Comparison of ENCODE assay signal across 1 cellular context in genomic region chr22:46430961-46431838, GRCh38.
A peak's percentile ranks its signal among the peaks of the same experiment; 100 is the strongest.
TF ChIP-seq lines count a peak whose summit lies in the region.

No MANE protein-coding gene starts in this region.

TF ChIP-seq in HepG2, 621 proteins besides CTCF, POLR2A, EP300 and RAD21 (continued from another document and continues in another):
- TF ChIP-seq, protein P1, sequence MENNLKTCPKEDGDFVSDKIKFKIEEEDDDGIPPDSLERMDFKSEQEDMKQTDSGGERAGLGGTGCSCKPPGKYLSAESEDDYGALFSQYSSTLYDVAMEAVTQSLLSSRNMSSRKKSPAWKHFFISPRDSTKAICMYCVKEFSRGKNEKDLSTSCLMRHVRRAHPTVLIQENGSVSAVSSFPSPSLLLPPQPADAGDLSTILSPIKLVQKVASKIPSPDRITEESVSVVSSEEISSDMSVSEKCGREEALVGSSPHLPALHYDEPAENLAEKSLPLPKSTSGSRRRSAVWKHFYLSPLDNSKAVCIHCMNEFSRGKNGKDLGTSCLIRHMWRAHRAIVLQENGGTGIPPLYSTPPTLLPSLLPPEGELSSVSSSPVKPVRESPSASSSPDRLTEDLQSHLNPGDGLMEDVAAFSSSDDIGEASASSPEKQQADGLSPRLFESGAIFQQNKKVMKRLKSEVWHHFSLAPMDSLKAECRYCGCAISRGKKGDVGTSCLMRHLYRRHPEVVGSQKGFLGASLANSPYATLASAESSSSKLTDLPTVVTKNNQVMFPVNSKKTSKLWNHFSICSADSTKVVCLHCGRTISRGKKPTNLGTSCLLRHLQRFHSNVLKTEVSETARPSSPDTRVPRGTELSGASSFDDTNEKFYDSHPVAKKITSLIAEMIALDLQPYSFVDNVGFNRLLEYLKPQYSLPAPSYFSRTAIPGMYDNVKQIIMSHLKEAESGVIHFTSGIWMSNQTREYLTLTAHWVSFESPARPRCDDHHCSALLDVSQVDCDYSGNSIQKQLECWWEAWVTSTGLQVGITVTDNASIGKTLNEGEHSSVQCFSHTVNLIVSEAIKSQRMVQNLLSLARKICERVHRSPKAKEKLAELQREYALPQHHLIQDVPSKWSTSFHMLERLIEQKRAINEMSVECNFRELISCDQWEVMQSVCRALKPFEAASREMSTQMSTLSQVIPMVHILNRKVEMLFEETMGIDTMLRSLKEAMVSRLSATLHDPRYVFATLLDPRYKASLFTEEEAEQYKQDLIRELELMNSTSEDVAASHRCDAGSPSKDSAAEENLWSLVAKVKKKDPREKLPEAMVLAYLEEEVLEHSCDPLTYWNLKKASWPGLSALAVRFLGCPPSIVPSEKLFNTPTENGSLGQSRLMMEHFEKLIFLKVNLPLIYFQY (CRISPR knock-in tag; IDR thresholded peaks at IDR 0.05; ENCODE audit: borderline replicate concordance), result peak; percentile 77
- TF ChIP-seq ZNF121 (CRISPR knock-in tag; IDR thresholded peaks at IDR 0.05) (peak; percentile 68; the same call in 1 of the 2 replicates), ZNF234 (CRISPR knock-in tag; conservative IDR thresholded peaks at IDR 0.05) (0 out of 2 replicates have a peak, but pooled peaks have one; percentile 66), KLF11 (CRISPR knock-in tag; IDR thresholded peaks at IDR 0.05) (peak; percentile 71), ZNF839 (CRISPR knock-in tag; IDR thresholded peaks at IDR 0.05; ENCODE audit: borderline replicate concordance) (peak; percentile 27; the same call in 1 of the 2 replicates), JUND (CRISPR knock-in tag; IDR thresholded peaks at IDR 0.05) (no peak), ZNF230 (CRISPR knock-in tag; IDR thresholded peaks at IDR 0.05) (no peak), ZNF614 (CRISPR knock-in tag; IDR thresholded peaks at IDR 0.05; ENCODE audit: borderline replicate concordance) (peak; percentile 77; the same call in 1 of the 2 replicates), NCOR1 (IDR thresholded peaks at IDR 0.05; ENCODE audit: borderline replicate concordance, low read length) (no peak), SALL2 (CRISPR knock-in tag; IDR thresholded peaks at IDR 0.05) (0 out of 2 replicates have a peak, but pooled peaks have one; percentile 45), ZNF747 (CRISPR knock-in tag; IDR thresholded peaks at IDR 0.05; ENCODE audit: borderline replicate concordance) (no peak), SOX5 (CRISPR knock-in tag; IDR thresholded peaks at IDR 0.05; ENCODE audit: borderline replicate concordance) (peak; percentile 65), ZNF572 (CRISPR knock-in tag; IDR thresholded peaks at IDR 0.05) (peak; percentile 62; the same call in 1 of the 2 replicates), ZNF780A (CRISPR knock-in tag; IDR thresholded peaks at IDR 0.05) (0 out of 2 replicates have a peak, but pooled peaks have one; percentile 36), ZSCAN25 (CRISPR knock-in tag; IDR thresholded peaks at IDR 0.05) (0 out of 2 replicates have a peak, but pooled peaks have one; percentile 30), TEF (CRISPR knock-in tag; IDR thresholded peaks at IDR 0.05) (no peak), PHF8 (CRISPR knock-in tag; IDR thresholded peaks at IDR 0.05) (peak; percentile 58), DR1 (CRISPR knock-in tag; IDR thresholded peaks at IDR 0.05) (no peak), ZNF777 (CRISPR knock-in tag; IDR thresholded peaks at IDR 0.05) (no peak; the same call in 1 of the 2 replicates), KAT8 (CRISPR knock-in tag; IDR thresholded peaks at IDR 0.05) (peak; percentile 79), PHF5A (CRISPR knock-in tag; IDR thresholded peaks at IDR 0.05; ENCODE audit: low read depth, unreplicated experiment) (peak; percentile 45), GTF3A (CRISPR knock-in tag; conservative IDR thresholded peaks at IDR 0.05) (no peak), MED13 (CRISPR knock-in tag; IDR thresholded peaks at IDR 0.05) (no peak), TRIM22 (IDR thresholded peaks at IDR 0.05) (no peak), RFXANK (CRISPR knock-in tag; IDR thresholded peaks at IDR 0.05) (no peak), RELA (CRISPR knock-in tag; IDR thresholded peaks at IDR 0.05) (no peak), CEBPG (CRISPR knock-in tag; IDR thresholded peaks at IDR 0.05) (peak; percentile 31; the same call in 1 of the 2 replicates), NCOA1 (CRISPR knock-in tag; IDR thresholded peaks at IDR 0.05) (no peak), TOPORS (CRISPR knock-in tag; IDR thresholded peaks at IDR 0.05) (0 out of 2 replicates have a peak, but pooled peaks have one; percentile 55), ARNTL (CRISPR knock-in tag; IDR thresholded peaks at IDR 0.05) (0 out of 2 replicates have a peak, but pooled peaks have one; percentile 41), ZFP36L1 (CRISPR knock-in tag; IDR thresholded peaks at IDR 0.05) (peak; percentile 65; the same call in 1 of the 2 replicates), POGZ (CRISPR knock-in tag; IDR thresholded peaks at IDR 0.05) (peak; percentile 39), HNF4A (CRISPR knock-in tag; IDR thresholded peaks at IDR 0.05) (peak; percentile 95), ZBTB7A (CRISPR knock-in tag; IDR thresholded peaks at IDR 0.05) (peak; percentile 62; the same call in 1 of the 2 replicates), ZNF891 (CRISPR knock-in tag; IDR thresholded peaks at IDR 0.05) (0 out of 2 replicates have a peak, but pooled peaks have one; percentile 9), ZNF724P (CRISPR knock-in tag; IDR thresholded peaks at IDR 0.05; ENCODE audit: borderline replicate concordance) (peak; percentile 55; the same call in 1 of the 2 replicates), PAX8 (CRISPR knock-in tag; IDR thresholded peaks at IDR 0.05; ENCODE audit: borderline replicate concordance) (no peak), ZNF792 (CRISPR knock-in tag; IDR thresholded peaks at IDR 0.05) (0 out of 2 replicates have a peak, but pooled peaks have one; percentile 55)
- TF ChIP-seq, protein P2, sequence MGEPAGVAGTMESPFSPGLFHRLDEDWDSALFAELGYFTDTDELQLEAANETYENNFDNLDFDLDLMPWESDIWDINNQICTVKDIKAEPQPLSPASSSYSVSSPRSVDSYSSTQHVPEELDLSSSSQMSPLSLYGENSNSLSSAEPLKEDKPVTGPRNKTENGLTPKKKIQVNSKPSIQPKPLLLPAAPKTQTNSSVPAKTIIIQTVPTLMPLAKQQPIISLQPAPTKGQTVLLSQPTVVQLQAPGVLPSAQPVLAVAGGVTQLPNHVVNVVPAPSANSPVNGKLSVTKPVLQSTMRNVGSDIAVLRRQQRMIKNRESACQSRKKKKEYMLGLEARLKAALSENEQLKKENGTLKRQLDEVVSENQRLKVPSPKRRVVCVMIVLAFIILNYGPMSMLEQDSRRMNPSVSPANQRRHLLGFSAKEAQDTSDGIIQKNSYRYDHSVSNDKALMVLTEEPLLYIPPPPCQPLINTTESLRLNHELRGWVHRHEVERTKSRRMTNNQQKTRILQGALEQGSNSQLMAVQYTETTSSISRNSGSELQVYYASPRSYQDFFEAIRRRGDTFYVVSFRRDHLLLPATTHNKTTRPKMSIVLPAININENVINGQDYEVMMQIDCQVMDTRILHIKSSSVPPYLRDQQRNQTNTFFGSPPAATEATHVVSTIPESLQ (CRISPR knock-in tag; conservative IDR thresholded peaks at IDR 0.05), result no peak
- TF ChIP-seq, protein P3, sequence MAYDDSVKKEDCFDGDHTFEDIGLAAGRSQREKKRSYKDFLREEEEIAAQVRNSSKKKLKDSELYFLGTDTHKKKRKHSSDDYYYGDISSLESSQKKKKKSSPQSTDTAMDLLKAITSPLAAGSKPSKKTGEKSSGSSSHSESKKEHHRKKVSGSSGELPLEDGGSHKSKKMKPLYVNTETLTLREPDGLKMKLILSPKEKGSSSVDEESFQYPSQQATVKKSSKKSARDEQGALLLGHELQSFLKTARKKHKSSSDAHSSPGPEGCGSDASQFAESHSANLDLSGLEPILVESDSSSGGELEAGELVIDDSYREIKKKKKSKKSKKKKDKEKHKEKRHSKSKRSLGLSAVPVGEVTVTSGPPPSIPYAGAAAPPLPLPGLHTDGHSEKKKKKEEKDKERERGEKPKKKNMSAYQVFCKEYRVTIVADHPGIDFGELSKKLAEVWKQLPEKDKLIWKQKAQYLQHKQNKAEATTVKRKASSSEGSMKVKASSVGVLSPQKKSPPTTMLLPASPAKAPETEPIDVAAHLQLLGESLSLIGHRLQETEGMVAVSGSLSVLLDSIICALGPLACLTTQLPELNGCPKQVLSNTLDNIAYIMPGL (CRISPR knock-in tag; IDR thresholded peaks at IDR 0.05; ENCODE audit: borderline replicate concordance in 1 of 2, low read depth in 1 of 2), result peak; percentile 21 to 72; a peak in 2 of 4 replicates
- TF ChIP-seq, protein P4, sequence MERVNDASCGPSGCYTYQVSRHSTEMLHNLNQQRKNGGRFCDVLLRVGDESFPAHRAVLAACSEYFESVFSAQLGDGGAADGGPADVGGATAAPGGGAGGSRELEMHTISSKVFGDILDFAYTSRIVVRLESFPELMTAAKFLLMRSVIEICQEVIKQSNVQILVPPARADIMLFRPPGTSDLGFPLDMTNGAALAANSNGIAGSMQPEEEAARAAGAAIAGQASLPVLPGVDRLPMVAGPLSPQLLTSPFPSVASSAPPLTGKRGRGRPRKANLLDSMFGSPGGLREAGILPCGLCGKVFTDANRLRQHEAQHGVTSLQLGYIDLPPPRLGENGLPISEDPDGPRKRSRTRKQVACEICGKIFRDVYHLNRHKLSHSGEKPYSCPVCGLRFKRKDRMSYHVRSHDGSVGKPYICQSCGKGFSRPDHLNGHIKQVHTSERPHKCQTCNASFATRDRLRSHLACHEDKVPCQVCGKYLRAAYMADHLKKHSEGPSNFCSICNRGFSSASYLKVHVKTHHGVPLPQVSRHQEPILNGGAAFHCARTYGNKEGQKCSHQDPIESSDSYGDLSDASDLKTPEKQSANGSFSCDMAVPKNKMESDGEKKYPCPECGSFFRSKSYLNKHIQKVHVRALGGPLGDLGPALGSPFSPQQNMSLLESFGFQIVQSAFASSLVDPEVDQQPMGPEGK (CRISPR knock-in tag; IDR thresholded peaks at IDR 0.05), result peak; percentile 80
- TF ChIP-seq, protein P5, sequence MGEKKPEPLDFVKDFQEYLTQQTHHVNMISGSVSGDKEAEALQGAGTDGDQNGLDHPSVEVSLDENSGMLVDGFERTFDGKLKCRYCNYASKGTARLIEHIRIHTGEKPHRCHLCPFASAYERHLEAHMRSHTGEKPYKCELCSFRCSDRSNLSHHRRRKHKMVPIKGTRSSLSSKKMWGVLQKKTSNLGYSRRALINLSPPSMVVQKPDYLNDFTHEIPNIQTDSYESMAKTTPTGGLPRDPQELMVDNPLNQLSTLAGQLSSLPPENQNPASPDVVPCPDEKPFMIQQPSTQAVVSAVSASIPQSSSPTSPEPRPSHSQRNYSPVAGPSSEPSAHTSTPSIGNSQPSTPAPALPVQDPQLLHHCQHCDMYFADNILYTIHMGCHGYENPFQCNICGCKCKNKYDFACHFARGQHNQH (CRISPR knock-in tag; IDR thresholded peaks at IDR 0.05), result peak; percentile 80; the same call in 1 of the 2 replicates
- TF ChIP-seq, protein P6, sequence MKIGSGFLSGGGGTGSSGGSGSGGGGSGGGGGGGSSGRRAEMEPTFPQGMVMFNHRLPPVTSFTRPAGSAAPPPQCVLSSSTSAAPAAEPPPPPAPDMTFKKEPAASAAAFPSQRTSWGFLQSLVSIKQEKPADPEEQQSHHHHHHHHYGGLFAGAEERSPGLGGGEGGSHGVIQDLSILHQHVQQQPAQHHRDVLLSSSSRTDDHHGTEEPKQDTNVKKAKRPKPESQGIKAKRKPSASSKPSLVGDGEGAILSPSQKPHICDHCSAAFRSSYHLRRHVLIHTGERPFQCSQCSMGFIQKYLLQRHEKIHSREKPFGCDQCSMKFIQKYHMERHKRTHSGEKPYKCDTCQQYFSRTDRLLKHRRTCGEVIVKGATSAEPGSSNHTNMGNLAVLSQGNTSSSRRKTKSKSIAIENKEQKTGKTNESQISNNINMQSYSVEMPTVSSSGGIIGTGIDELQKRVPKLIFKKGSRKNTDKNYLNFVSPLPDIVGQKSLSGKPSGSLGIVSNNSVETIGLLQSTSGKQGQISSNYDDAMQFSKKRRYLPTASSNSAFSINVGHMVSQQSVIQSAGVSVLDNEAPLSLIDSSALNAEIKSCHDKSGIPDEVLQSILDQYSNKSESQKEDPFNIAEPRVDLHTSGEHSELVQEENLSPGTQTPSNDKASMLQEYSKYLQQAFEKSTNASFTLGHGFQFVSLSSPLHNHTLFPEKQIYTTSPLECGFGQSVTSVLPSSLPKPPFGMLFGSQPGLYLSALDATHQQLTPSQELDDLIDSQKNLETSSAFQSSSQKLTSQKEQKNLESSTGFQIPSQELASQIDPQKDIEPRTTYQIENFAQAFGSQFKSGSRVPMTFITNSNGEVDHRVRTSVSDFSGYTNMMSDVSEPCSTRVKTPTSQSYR (CRISPR knock-in tag; IDR thresholded peaks at IDR 0.05; ENCODE audit: borderline replicate concordance), result peak; percentile 66
- TF ChIP-seq, protein P7, sequence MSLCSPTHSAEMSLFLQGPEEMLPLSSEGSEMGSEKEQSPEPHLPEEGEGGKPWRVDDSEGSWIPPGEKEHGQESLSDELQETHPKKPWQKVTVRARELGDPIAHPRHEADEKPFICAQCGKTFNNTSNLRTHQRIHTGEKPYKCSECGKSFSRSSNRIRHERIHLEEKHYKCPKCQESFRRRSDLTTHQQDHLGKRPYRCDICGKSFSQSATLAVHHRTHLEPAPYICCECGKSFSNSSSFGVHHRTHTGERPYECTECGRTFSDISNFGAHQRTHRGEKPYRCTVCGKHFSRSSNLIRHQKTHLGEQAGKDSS (CRISPR knock-in tag; IDR thresholded peaks at IDR 0.05; ENCODE audit: borderline replicate concordance, low read depth), result peak; percentile 61; the same call in 1 of the 2 replicates
- TF ChIP-seq, protein P8, sequence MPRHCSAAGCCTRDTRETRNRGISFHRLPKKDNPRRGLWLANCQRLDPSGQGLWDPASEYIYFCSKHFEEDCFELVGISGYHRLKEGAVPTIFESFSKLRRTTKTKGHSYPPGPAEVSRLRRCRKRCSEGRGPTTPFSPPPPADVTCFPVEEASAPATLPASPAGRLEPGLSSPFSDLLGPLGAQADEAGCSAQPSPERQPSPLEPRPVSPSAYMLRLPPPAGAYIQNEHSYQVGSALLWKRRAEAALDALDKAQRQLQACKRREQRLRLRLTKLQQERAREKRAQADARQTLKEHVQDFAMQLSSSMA (CRISPR knock-in tag; IDR thresholded peaks at IDR 0.05), result 0 out of 2 replicates have a peak, but pooled peaks have one; percentile 25
